ENCODE assay signal across 23 cellular contexts in the genomic region with DNA sequence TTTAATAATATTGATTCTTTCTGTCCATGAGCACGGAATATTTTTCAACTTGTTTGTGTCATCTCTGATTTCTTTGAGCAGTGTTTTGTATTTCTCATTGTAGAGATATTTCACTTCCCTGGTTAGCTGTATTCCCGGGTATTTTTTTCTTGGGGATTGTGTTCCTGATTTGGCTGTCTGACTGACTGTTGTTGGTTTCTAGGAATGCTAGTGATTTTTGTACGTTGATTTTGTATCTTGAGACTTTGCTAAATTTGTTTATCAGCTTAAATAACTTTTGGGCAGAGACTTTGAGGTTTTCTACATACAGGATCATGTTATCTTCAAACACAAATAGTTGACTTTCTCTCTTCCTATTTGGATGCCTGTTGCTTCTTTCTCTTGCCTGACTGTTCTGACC.
"Had no signal": no experiment of that assay in that cellular context is flagged by ENCODE, and none has a peak within 500 bp of the region (broad histone marks: within the 10 kb centered on the region; RNA-seq: fewer than 3 reads in every experiment).

No MANE protein-coding gene starts in this region.

- H3K4me3 ChIP-seq: cardiac muscle cell, gastroesophageal sphincter, heart left ventricle, left ventricle myocardium inferior, neural progenitor cell, prostate gland, skin epidermis, suprapubic skin had no signal

- H3K36me3 Mint-ChIP-seq: activated naive CD4-positive, alpha-beta T cell treated with anti-CD3 and anti-CD28 coated beads, Interleukin-2, amount 10 ng/mL, durations not matched to agents 7 days and 5 days; neural progenitor cell had no signal

- H3K9ac ChIP-seq: neural progenitor cell had no signal

- H3K4me3 Mint-ChIP-seq: activated CD4-positive, alpha-beta T cell treated with anti-CD3 and anti-CD28 coated beads, Interleukin-2, amount 10 ng/mL, durations not matched to agents 7 days and 5 days; activated naive CD4-positive, alpha-beta T cell treated with anti-CD3 and anti-CD28 coated beads, Interleukin-2, amount 10 ng/mL, durations not matched to agents 7 days and 5 days; effector memory CD8-positive, alpha-beta T cell; neural progenitor cell; stimulated activated naive CD8-positive, alpha-beta T cell treated with anti-CD3 and anti-CD28 coated beads, Interleukin-15, Interleukin-2, amounts not matched to agents 100 ng/mL and 50 ng/mL, for 24 hours; T-helper 1 cell treated with Interleukin-12 subunit alpha and Interleukin-12 subunit beta and Interleukin-4 antibody, amounts not matched to agents 30 μg/mL and 1 μg/mL, for 36 hours; type B pancreatic cell had no signal

- H3K4me2 ChIP-seq: neural progenitor cell had no signal

- H3K9me3 Mint-ChIP-seq: activated naive CD4-positive, alpha-beta T cell treated with anti-CD3 and anti-CD28 coated beads, Interleukin-2, amount 10 ng/mL, durations not matched to agents 7 days and 5 days; effector memory CD8-positive, alpha-beta T cell; neural progenitor cell; T-helper 1 cell treated with Interleukin-12 subunit alpha and Interleukin-12 subunit beta and Interleukin-4 antibody, amounts not matched to agents 30 μg/mL and 1 μg/mL, for 36 hours had no signal

- H2AFZ ChIP-seq: neural progenitor cell had no signal

- H3K27me3 Mint-ChIP-seq: activated CD4-positive, alpha-beta T cell treated with anti-CD3 and anti-CD28 coated beads, Interleukin-2, amount 10 ng/mL, durations not matched to agents 7 days and 5 days; activated naive CD4-positive, alpha-beta T cell treated with anti-CD3 and anti-CD28 coated beads, Interleukin-2, amount 10 ng/mL, durations not matched to agents 7 days and 5 days; stimulated activated naive CD8-positive, alpha-beta T cell treated with anti-CD3 and anti-CD28 coated beads, Interleukin-15, Interleukin-2, amounts not matched to agents 100 ng/mL and 50 ng/mL, for 24 hours; type B pancreatic cell had no signal

- H3K4me1 ChIP-seq: gastroesophageal sphincter, heart left ventricle, left ventricle myocardium inferior, neural progenitor cell, prostate gland, suprapubic skin had no signal

- ATAC-seq: activated CD4-positive, CD25-positive, alpha-beta regulatory T cell treated with anti-CD3 and anti-CD28 coated beads, Interleukin-2, amount 50 U/mL, for 24 hours; effector memory CD8-positive, alpha-beta T cell; gastroesophageal sphincter; heart left ventricle; right cardiac atrium had no signal

- H3K36me3 ChIP-seq: cardiac muscle cell, gastroesophageal sphincter, heart left ventricle, left ventricle myocardium inferior, neural progenitor cell, prostate gland, suprapubic skin had no signal

- H3K27ac ChIP-seq: cardiac muscle cell, gastroesophageal sphincter, heart left ventricle, left ventricle myocardium inferior, neural progenitor cell, prostate gland, skin epidermis, suprapubic skin had no signal

- H3K9me3 ChIP-seq: gastroesophageal sphincter, prostate gland, suprapubic skin had no signal

- H3K27me3 ChIP-seq: cardiac muscle cell, gastroesophageal sphincter, heart left ventricle, neural progenitor cell, suprapubic skin had no signal

- H3K27ac Mint-ChIP-seq: activated CD4-positive, alpha-beta T cell treated with anti-CD3 and anti-CD28 coated beads, Interleukin-2, amount 10 ng/mL, durations not matched to agents 7 days and 5 days; activated naive CD4-positive, alpha-beta T cell treated with anti-CD3 and anti-CD28 coated beads, Interleukin-2, amount 10 ng/mL, durations not matched to agents 7 days and 5 days; effector memory CD8-positive, alpha-beta T cell; neural progenitor cell; stimulated activated naive CD8-positive, alpha-beta T cell treated with anti-CD3 and anti-CD28 coated beads, Interleukin-15, Interleukin-2, amounts not matched to agents 100 ng/mL and 50 ng/mL, for 24 hours; T-helper 1 cell treated with Interleukin-12 subunit alpha and Interleukin-12 subunit beta and Interleukin-4 antibody, amounts not matched to agents 30 μg/mL and 1 μg/mL, for 36 hours; type B pancreatic cell had no signal

- H3K4me1 Mint-ChIP-seq: activated CD4-positive, alpha-beta T cell treated with anti-CD3 and anti-CD28 coated beads, Interleukin-2, amount 10 ng/mL, durations not matched to agents 7 days and 5 days; activated naive CD4-positive, alpha-beta T cell treated with anti-CD3 and anti-CD28 coated beads, Interleukin-2, amount 10 ng/mL, durations not matched to agents 7 days and 5 days had no signal

- DNase-seq: activated CD4-positive, alpha-beta T cell treated with anti-CD3 and anti-CD28 coated beads, Interleukin-2, amount 10 ng/mL, durations not matched to agents 7 days and 5 days; activated CD8-positive, alpha-beta memory T cell treated with anti-CD3 and anti-CD28 coated beads, Interleukin-2, amount 50 U/mL, for 4 hours; activated effector memory CD4-positive, alpha-beta T cell treated with Interleukin-2 at 50 U/mL for 16 hours; activated naive CD4-positive, alpha-beta T cell treated with anti-CD3 and anti-CD28 coated beads, Interleukin-2, amount 10 ng/mL, durations not matched to agents 7 days and 5 days; activated T-cell treated with anti-CD3 and anti-CD28 coated beads, Interleukin-2, amount 50 U/mL, for 48 hours; effector memory CD8-positive, alpha-beta T cell; heart left ventricle; kidney glomerular epithelial cell; left ventricle myocardium inferior; mammary epithelial cell; right cardiac atrium; stimulated activated CD4-positive, alpha-beta T cell treated with anti-CD3 and anti-CD28 coated beads, Interleukin-15, amount 100 ng/mL, for 24 hours; stimulated activated CD4-positive, alpha-beta T cell treated with anti-CD3 and anti-CD28 coated beads, Interleukin-2, amount 100 ng/mL, for 48 hours had no signal
